17 cellular contexts compared by ENCODE assay signal in genomic region chr3:140765246-140765645, GRCh38.
DNase-seq lines count a peak whose midpoint lies in the region; ATAC-seq, FAIRE-seq and TF ChIP-seq lines count a peak whose summit lies in the region.
"Had no signal": no experiment of that assay in that cellular context is flagged by ENCODE, and none has a peak within 500 bp of the region (broad histone marks: within the 10 kb centered on the region; RNA-seq: fewer than 3 reads in every experiment).

No MANE protein-coding gene starts in this region.

- H3K4me1 ChIP-seq in OCI-LY7 (ENCODE audit: insufficient read depth, low read length, poor library complexity, severe bottlenecking) (peaks cover 28% of the 10 kb centered on the region), breast epithelium (no peaks in the 10 kb centered on the region)

- H3K4me3 ChIP-seq in OCI-LY7 (ENCODE audit: low read depth, low read length, poor library complexity, severe bottlenecking) (no peak overlapping the region), breast epithelium (no peak overlapping the region)
- H3K4me3 ChIP-seq: BLaER1 treated with 17β-estradiol and CSF1 and Interleukin-3, amounts not matched to agents 10 nM and 100 nM had no signal

- FAIRE-seq in urothelium cell line (lab: Jason Lieb, UNC): no peak
- FAIRE-seq: GM12891 had no signal

- H3K36me3 Mint-ChIP-seq in activated CD4-positive, alpha-beta T cell treated with anti-CD3 and anti-CD28 coated beads, Interleukin-2, amount 10 ng/mL, durations not matched to agents 24 days and 14 days (ENCODE audit: low read depth): no peaks in the 10 kb centered on the region
- no peaks in the 10 kb centered on the region for H3K36me3 Mint-ChIP-seq in activated T-cell treated with anti-CD3 and anti-CD28 coated beads, Interleukin-2, amount 50 U/mL, for 4 hours (ENCODE audit: insufficient read depth)

- POLR2A ChIA-PET in OCI-LY7 (lab: Charles Lee): interaction anchor here (0.5 to 1.9 kb wide), 8 partner anchors 11 to 78 kb away, joined by 3 to 9 read pairs (median 4); no protein-coding TSS in a partner anchor

- H3K4me2 ChIP-seq in OCI-LY7 (ENCODE audit: low read length): no peak overlapping the region
- H3K4me2 ChIP-seq: BLaER1 treated with 17β-estradiol and CSF1 and Interleukin-3, amounts not matched to agents 10 nM and 100 nM had no signal

- CTCF ChIA-PET in OCI-LY7 (lab: Charles Lee; ENCODE audit: unreplicated experiment): no interaction called here

- H3K9me3 Mint-ChIP-seq in activated CD4-positive, alpha-beta T cell treated with anti-CD3 and anti-CD28 coated beads, Interleukin-2, amount 10 ng/mL, durations not matched to agents 24 days and 14 days: no peaks in the 10 kb centered on the region
- no peaks in the 10 kb centered on the region for H3K9me3 Mint-ChIP-seq in activated T-cell treated with anti-CD3 and anti-CD28 coated beads, Interleukin-2, amount 50 U/mL, for 4 hours
- H3K9me3 Mint-ChIP-seq: CD4-positive, alpha-beta T cell had no signal

- no peak for ATAC-seq in activated T-cell treated with anti-CD3 and anti-CD28 coated beads, Interleukin-2, amount 50 U/mL, for 4 hours
- ATAC-seq: HCT116 had no signal

- no peaks in the 10 kb centered on the region for H3K79me2 ChIP-seq in OCI-LY7 (ENCODE audit: insufficient read depth, low read depth, low read length)

- H3K36me3 ChIP-seq in OCI-LY7 (ENCODE audit: insufficient read depth, low read length): no peaks in the 10 kb centered on the region
- no peaks in the 10 kb centered on the region for H3K36me3 ChIP-seq in breast epithelium
- H3K36me3 ChIP-seq: BLaER1 treated with 17β-estradiol and CSF1 and Interleukin-3, amounts not matched to agents 10 nM and 100 nM had no signal

- H3K9me2 ChIP-seq in OCI-LY7 (ENCODE audit: insufficient read depth, low read length): no peaks in the 10 kb centered on the region

- H3K27me3 ChIP-seq in breast epithelium: no peaks in the 10 kb centered on the region
- H3K27me3 ChIP-seq: BLaER1 treated with 17β-estradiol and CSF1 and Interleukin-3, amounts not matched to agents 10 nM and 100 nM had no signal

- no peaks in the 10 kb centered on the region for H3K4me1 Mint-ChIP-seq in activated CD4-positive, alpha-beta T cell treated with anti-CD3 and anti-CD28 coated beads, Interleukin-2, amount 10 ng/mL, durations not matched to agents 24 days and 14 days
- H3K4me1 Mint-ChIP-seq in activated T-cell treated with anti-CD3 and anti-CD28 coated beads, Interleukin-2, amount 50 U/mL, for 4 hours (ENCODE audit: low read depth): no peaks in the 10 kb centered on the region

- H3K4me3 Mint-ChIP-seq in activated CD4-positive, alpha-beta T cell treated with anti-CD3 and anti-CD28 coated beads, Interleukin-2, amount 10 ng/mL, durations not matched to agents 24 days and 14 days: no peak overlapping the region
- H3K4me3 Mint-ChIP-seq in activated T-cell treated with anti-CD3 and anti-CD28 coated beads, Interleukin-2, amount 50 U/mL, for 4 hours: no peak overlapping the region
- H3K4me3 Mint-ChIP-seq: CD4-positive, alpha-beta T cell had no signal

- no peak overlapping the region for H3K27ac Mint-ChIP-seq in activated CD4-positive, alpha-beta T cell treated with anti-CD3 and anti-CD28 coated beads, Interleukin-2, amount 10 ng/mL, durations not matched to agents 24 days and 14 days
- H3K27ac Mint-ChIP-seq: CD4-positive, alpha-beta T cell had no signal

- H2AFZ ChIP-seq in OCI-LY7 (ENCODE audit: low read length): 0 out of 2 replicates have a peak overlapping the region, but pooled peaks have one; percentile 36

- H3K9me3 ChIP-seq in OCI-LY7 (ENCODE audit: low read length) (no peaks in the 10 kb centered on the region; the same call in 1 of the 2 replicates), breast epithelium (no peaks in the 10 kb centered on the region)
- H3K9me3 ChIP-seq: BLaER1 treated with 17β-estradiol and CSF1 and Interleukin-3, amounts not matched to agents 10 nM and 100 nM had no signal

- TF ChIP-seq CTCF in OCI-LY7 (conservative IDR thresholded peaks at IDR 0.05; ENCODE audit: low read length): no peak
- TF ChIP-seq CTCF in breast epithelium (IDR thresholded peaks at IDR 0.05): no peak

- no TSS peak for BruUV-seq in OCI-LY7 (replicated peaks; lab: Mats Ljungman, UMichigan)

- no peaks in the 10 kb centered on the region for H4K20me1 ChIP-seq in OCI-LY7 (ENCODE audit: insufficient read depth, low read length)
- H4K20me1 ChIP-seq: BLaER1 treated with 17β-estradiol and CSF1 and Interleukin-3, amounts not matched to agents 10 nM and 100 nM had no signal

- H3K27me3 Mint-ChIP-seq in activated CD4-positive, alpha-beta T cell treated with anti-CD3 and anti-CD28 coated beads, Interleukin-2, amount 10 ng/mL, durations not matched to agents 24 days and 14 days: no peaks in the 10 kb centered on the region
- H3K27me3 Mint-ChIP-seq in activated T-cell treated with anti-CD3 and anti-CD28 coated beads, Interleukin-2, amount 50 U/mL, for 4 hours (ENCODE audit: low read depth): peaks cover 4% of the 10 kb centered on the region
- H3K27me3 Mint-ChIP-seq: CD4-positive, alpha-beta T cell had no signal

- DNase-seq in activated CD4-positive, alpha-beta T cell treated with anti-CD3 and anti-CD28 coated beads, Interleukin-2, amount 10 ng/mL, durations not matched to agents 24 days and 14 days: peak; percentile 50
- DNase-seq in activated CD4-positive, alpha-beta T cell treated with anti-CD3 and anti-CD28 coated beads for 1 hour: no peak
- DNase-seq in OCI-LY7 (ENCODE audit: low spot score) (no peak), myocyte (ENCODE audit: low read depth) (peak; percentile 66), anterior cingulate cortex (lab: John Stamatoyannopoulos, UW) (no peak), urothelium cell line (ENCODE audit: low spot score) (no peak), breast epithelium (ENCODE audit: low spot score in 2 of 2) (no peak)
- DNase-seq in activated T-cell treated with anti-CD3 and anti-CD28 coated beads, Interleukin-2, amount 50 U/mL, for 4 hours: no peak
- DNase-seq: Calu3; CD4-positive, alpha-beta T cell; DMS 273 treated with DMSO at 0.1 percent for 48 hours; IMR-90; KG1 had no signal

- no peak for TF ChIP-seq POLR2A in breast epithelium (IDR thresholded peaks at IDR 0.05)

- no peak overlapping the region for H3K27ac ChIP-seq in OCI-LY7 (ENCODE audit: low read depth, low read length, poor library complexity, severe bottlenecking)
- H3K27ac ChIP-seq in breast epithelium: no peak overlapping the region
- H3K27ac ChIP-seq: 22Rv1; BLaER1 treated with 17β-estradiol and CSF1 and Interleukin-3, amounts not matched to agents 10 nM and 100 nM had no signal

- intact Hi-C loops in activated CD4-positive, alpha-beta T cell treated with anti-CD3 and anti-CD28 coated beads, Interleukin-2, amount 10 ng/mL, durations not matched to agents 24 days and 14 days (cut with micrococcal nuclease): no loop called here
- intact Hi-C loops in OCI-LY7 (cut with micrococcal nuclease; ENCODE audit: unreplicated experiment): no loop called here
- intact Hi-C loops in breast epithelium (cut with DNase I; ENCODE audit: low total_unique reads): no loop called here

Comparison
In these comparisons a context has a peak if more than half of its experiments do, and no peak if none do; other contexts are left out.
1. DNase-seq: peak in activated CD4-positive, alpha-beta T cell treated with anti-CD3 and anti-CD28 coated beads, Interleukin-2, amount 10 ng/mL, durations not matched to agents 24 days and 14 days (single experiment) and myocyte (single experiment); none in activated CD4-positive, alpha-beta T cell treated with anti-CD3 and anti-CD28 coated beads for 1 hour (single experiment), OCI-LY7 (single experiment), anterior cingulate cortex (0 of 58), activated T-cell treated with anti-CD3 and anti-CD28 coated beads, Interleukin-2, amount 50 U/mL, for 4 hours (single experiment), urothelium cell line (single experiment) and breast epithelium (0 of 2).